12 cellular contexts compared by ENCODE assay signal in the genomic region with DNA sequence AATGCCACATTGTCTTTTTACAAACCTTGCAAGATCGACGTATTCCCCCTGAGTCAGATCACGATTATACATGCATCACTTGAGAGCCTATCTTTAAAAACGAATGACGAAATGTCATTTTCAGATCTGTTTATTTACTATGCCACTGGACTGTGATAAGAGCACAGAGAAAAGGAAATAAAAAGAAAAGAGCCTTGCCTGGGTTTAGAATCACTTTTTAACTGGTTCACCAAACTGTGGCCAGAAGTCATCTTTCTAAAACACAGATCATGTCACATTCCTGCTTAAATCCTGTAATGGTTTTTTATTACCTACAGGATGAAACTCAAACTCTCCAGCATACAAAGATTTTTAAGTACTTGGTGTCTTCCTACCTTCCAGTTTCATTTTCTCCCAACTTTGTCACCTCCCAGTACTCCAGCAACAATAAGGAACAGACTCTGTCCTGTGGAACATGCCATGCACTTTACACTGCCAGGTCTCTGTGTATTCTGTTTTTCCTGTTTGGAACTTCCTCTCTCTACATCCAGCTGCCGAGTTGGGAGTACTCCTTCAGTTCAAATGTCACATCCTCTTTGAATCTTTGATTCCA.
DNase-seq lines count a peak whose midpoint lies in the region; ATAC-seq and TF ChIP-seq lines count a peak whose summit lies in the region.
"Had no signal": no experiment of that assay in that cellular context is flagged by ENCODE, and none has a peak within 500 bp of the region (broad histone marks: within the 10 kb centered on the region; RNA-seq: fewer than 3 reads in every experiment).

No MANE protein-coding gene starts in this region.

- peaks cover 17% of the 10 kb centered on the region for H3K36me3 Mint-ChIP-seq in activated naive CD8-positive, alpha-beta T cell treated with anti-CD3 and anti-CD28 coated beads, Interleukin-2, amount 50 U/mL, for 24 hours (ENCODE audit: low read depth)
- H3K36me3 Mint-ChIP-seq in natural killer cell treated with Interleukin-12 subunit alpha and Interleukin-12 subunit beta and Interleukin-15 and Interleukin-18, amount 100 ng/mL, for 72 hours = no peaks in the 10 kb centered on the region
- H3K36me3 Mint-ChIP-seq in activated CD8-positive, alpha-beta memory T cell treated with anti-CD3 and anti-CD28 coated beads, Interleukin-2, amount 10 ng/mL, durations not matched to agents 7 days and 5 days = peaks cover 26% of the 10 kb centered on the region

- peak overlapping the region; percentile 4 for H3K27ac Mint-ChIP-seq in activated naive CD8-positive, alpha-beta T cell treated with anti-CD3 and anti-CD28 coated beads, Interleukin-2, amount 50 U/mL, for 24 hours
- peak overlapping the region; percentile 2 to 12 for H3K27ac Mint-ChIP-seq in natural killer cell treated with Interleukin-12 subunit alpha and Interleukin-12 subunit beta and Interleukin-15 and Interleukin-18, amount 100 ng/mL, for 72 hours
- H3K27ac Mint-ChIP-seq in activated CD8-positive, alpha-beta memory T cell treated with anti-CD3 and anti-CD28 coated beads, Interleukin-2, amount 10 ng/mL, durations not matched to agents 7 days and 5 days = no peak overlapping the region
- H3K27ac Mint-ChIP-seq: activated CD4-positive, alpha-beta T cell treated with anti-CD3 and anti-CD28 coated beads, Interleukin-2, amount 10 ng/mL, durations not matched to agents 7 days and 5 days had no signal

- H3K4me3 Mint-ChIP-seq in activated naive CD8-positive, alpha-beta T cell treated with anti-CD3 and anti-CD28 coated beads, Interleukin-2, amount 50 U/mL, for 24 hours = no peak overlapping the region
- no peak overlapping the region for H3K4me3 Mint-ChIP-seq in natural killer cell treated with Interleukin-12 subunit alpha and Interleukin-12 subunit beta and Interleukin-15 and Interleukin-18, amount 100 ng/mL, for 72 hours
- H3K4me3 Mint-ChIP-seq in activated CD8-positive, alpha-beta memory T cell treated with anti-CD3 and anti-CD28 coated beads, Interleukin-2, amount 10 ng/mL, durations not matched to agents 7 days and 5 days = no peak overlapping the region
- H3K4me3 Mint-ChIP-seq: activated CD4-positive, alpha-beta T cell treated with anti-CD3 and anti-CD28 coated beads, Interleukin-2, amount 10 ng/mL, durations not matched to agents 7 days and 5 days had no signal

- ATAC-seq in activated naive CD8-positive, alpha-beta T cell treated with anti-CD3 and anti-CD28 coated beads, Interleukin-2, amount 50 U/mL, for 24 hours = no peak
- no peak for ATAC-seq in natural killer cell treated with Interleukin-12 subunit alpha and Interleukin-12 subunit beta and Interleukin-15 and Interleukin-18, amount 100 ng/mL, for 72 hours
- no peak for ATAC-seq in Right ventricle myocardium inferior
- no peak for ATAC-seq in activated CD8-positive, alpha-beta memory T cell treated with anti-CD3 and anti-CD28 coated beads, Interleukin-2, amount 10 ng/mL, durations not matched to agents 7 days and 5 days

- no peaks in the 10 kb centered on the region for H3K9me3 Mint-ChIP-seq in activated naive CD8-positive, alpha-beta T cell treated with anti-CD3 and anti-CD28 coated beads, Interleukin-2, amount 50 U/mL, for 24 hours
- no peaks in the 10 kb centered on the region for H3K9me3 Mint-ChIP-seq in natural killer cell treated with Interleukin-12 subunit alpha and Interleukin-12 subunit beta and Interleukin-15 and Interleukin-18, amount 100 ng/mL, for 72 hours
- no peaks in the 10 kb centered on the region for H3K9me3 Mint-ChIP-seq in activated CD8-positive, alpha-beta memory T cell treated with anti-CD3 and anti-CD28 coated beads, Interleukin-2, amount 10 ng/mL, durations not matched to agents 7 days and 5 days (ENCODE audit: low read depth)
- H3K9me3 Mint-ChIP-seq: activated CD4-positive, alpha-beta T cell treated with anti-CD3 and anti-CD28 coated beads, Interleukin-2, amount 10 ng/mL, durations not matched to agents 7 days and 5 days had no signal

- intact Hi-C loops in Right ventricle myocardium inferior (cut with DNase I) = no loop called here

- TF ChIP-seq CTCF in LNCaP clone FGC (IDR thresholded peaks at IDR 0.05; ENCODE audit: control insufficient read depth, extremely low read depth, insufficient read depth) = no peak

- DNase-seq in Daoy (ENCODE audit: low read depth) (peak; percentile 25), LNCaP clone FGC (ENCODE audit: low read depth) (peak; percentile 39), ureter (ENCODE audit: low spot score) (no peak), Right ventricle myocardium inferior (ENCODE audit: missing footprints) (no peak)
- no peak for DNase-seq in activated naive CD8-positive, alpha-beta T cell treated with anti-CD3 and anti-CD28 coated beads, Interleukin-2, amount 50 U/mL, for 24 hours
- DNase-seq in natural killer cell treated with Interleukin-12 subunit alpha and Interleukin-12 subunit beta and Interleukin-15 and Interleukin-18, amount 100 ng/mL, for 72 hours (ENCODE audit: low spot score) = no peak
- no peak for DNase-seq in activated CD8-positive, alpha-beta memory T cell treated with anti-CD3 and anti-CD28 coated beads, Interleukin-2, amount 10 ng/mL, durations not matched to agents 7 days and 5 days
- DNase-seq: activated CD4-positive, alpha-beta T cell treated with anti-CD3 and anti-CD28 coated beads, Interleukin-2, amount 10 ng/mL, durations not matched to agents 7 days and 5 days; effector CD8-positive, alpha-beta T cell; midbrain; NCI-H2081 treated with DMSO at 0.1 percent for 48 hours; SIG-M5 had no signal

- CTCF ChIA-PET in activated CD8-positive, alpha-beta memory T cell treated with anti-CD3 and anti-CD28 coated beads, Interleukin-2, amount 10 ng/mL, durations not matched to agents 7 days and 5 days (lab: Charles Lee) = no interaction called here

- H3K27me3 Mint-ChIP-seq in activated naive CD8-positive, alpha-beta T cell treated with anti-CD3 and anti-CD28 coated beads, Interleukin-2, amount 50 U/mL, for 24 hours = no peaks in the 10 kb centered on the region
- H3K27me3 Mint-ChIP-seq in natural killer cell treated with Interleukin-12 subunit alpha and Interleukin-12 subunit beta and Interleukin-15 and Interleukin-18, amount 100 ng/mL, for 72 hours = no peaks in the 10 kb centered on the region
- H3K27me3 Mint-ChIP-seq in activated CD8-positive, alpha-beta memory T cell treated with anti-CD3 and anti-CD28 coated beads, Interleukin-2, amount 10 ng/mL, durations not matched to agents 7 days and 5 days = no peaks in the 10 kb centered on the region
- H3K27me3 Mint-ChIP-seq: activated CD4-positive, alpha-beta T cell treated with anti-CD3 and anti-CD28 coated beads, Interleukin-2, amount 10 ng/mL, durations not matched to agents 7 days and 5 days had no signal

- peak overlapping the region; percentile 30 for H3K4me3 ChIP-seq in LNCaP clone FGC (ENCODE audit: low read depth, low read length)

- peaks cover 18% of the 10 kb centered on the region for H3K4me1 Mint-ChIP-seq in activated naive CD8-positive, alpha-beta T cell treated with anti-CD3 and anti-CD28 coated beads, Interleukin-2, amount 50 U/mL, for 24 hours
- H3K4me1 Mint-ChIP-seq in natural killer cell treated with Interleukin-12 subunit alpha and Interleukin-12 subunit beta and Interleukin-15 and Interleukin-18, amount 100 ng/mL, for 72 hours (ENCODE audit: low read depth in 2 of 2) = peaks cover 26 to 34% of the 10 kb centered on the region in 2 donors
- peaks cover 22% of the 10 kb centered on the region for H3K4me1 Mint-ChIP-seq in activated CD8-positive, alpha-beta memory T cell treated with anti-CD3 and anti-CD28 coated beads, Interleukin-2, amount 10 ng/mL, durations not matched to agents 7 days and 5 days

Comparison
In these comparisons a context has a peak if more than half of its experiments do, and no peak if none do; other contexts are left out.
1. DNase-seq: peak in Daoy (single experiment) and LNCaP clone FGC (single experiment); none in activated naive CD8-positive, alpha-beta T cell treated with anti-CD3 and anti-CD28 coated beads, Interleukin-2, amount 50 U/mL, for 24 hours (single experiment), natural killer cell treated with Interleukin-12 subunit alpha and Interleukin-12 subunit beta and Interleukin-15 and Interleukin-18, amount 100 ng/mL, for 72 hours (single experiment), ureter (single experiment), Right ventricle myocardium inferior (single experiment) and activated CD8-positive, alpha-beta memory T cell treated with anti-CD3 and anti-CD28 coated beads, Interleukin-2, amount 10 ng/mL, durations not matched to agents 7 days and 5 days (single experiment).